In the genomic region with DNA sequence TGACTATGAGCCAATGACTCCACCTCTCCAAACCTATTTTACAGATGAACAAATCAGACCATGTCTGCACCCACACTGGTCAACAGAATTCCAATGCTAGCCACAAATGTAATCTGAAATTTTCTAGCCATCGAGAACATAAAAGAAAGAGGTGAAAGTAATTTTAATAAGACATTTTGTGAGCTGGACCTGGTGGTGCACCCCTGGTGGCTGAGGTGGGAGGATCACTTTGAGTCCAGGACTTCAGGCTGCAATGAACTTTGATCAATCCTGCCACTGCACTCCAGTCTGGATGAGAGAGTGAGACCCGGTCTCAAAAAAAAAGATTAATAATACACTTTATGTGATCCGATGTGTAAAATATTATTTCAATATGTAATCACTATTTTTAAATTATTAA, we compare ENCODE assay signal across 8 cellular contexts. TPM values are rescaled to one million over a fixed set of nuclear protein-coding genes. Genes with fewer than 3 reads are reported as not detected.
A peak's percentile ranks its signal among the peaks of the same experiment; 100 is the strongest.
DNase-seq lines count a peak whose midpoint lies in the region; ATAC-seq and TF ChIP-seq lines count a peak whose summit lies in the region.
"Had no signal": no experiment of that assay in that cellular context is flagged by ENCODE, and none has a peak within 500 bp of the region (broad histone marks: within the 10 kb centered on the region; RNA-seq: fewer than 3 reads in every experiment).

No MANE protein-coding gene starts in this region.

- H3K4me3 ChIP-seq in hepatocyte, result no peak overlapping the region
- H3K4me3 ChIP-seq: breast epithelium had no signal

- 54% methylated on average over 3 of the region's 3 CpGs for WGBS in hepatocyte (ENCODE audit: low lambda C conversion rate, missing lambda C conversion rate)

- no peak overlapping the region for H2AFZ ChIP-seq in hepatocyte

- no peak overlapping the region for H3K4me3 Mint-ChIP-seq in CD14-positive monocyte

- DNase-seq in CD14-positive monocyte (ENCODE audit: low spot score), result no peak
- DNase-seq in OCI-M1 (lab: John Stamatoyannopoulos, UW), result peak; percentile 7
- DNase-seq in hepatocyte (ENCODE audit: low spot score), result no peak
- DNase-seq in inferior parietal cortex (ENCODE audit: extremely low spot score), result no peak
- DNase-seq: NCI-H1105 treated with DMSO at 0.1 percent for 48 hours had no signal

- peaks cover 6% of the 10 kb centered on the region for H3K4me1 Mint-ChIP-seq in CD14-positive monocyte

- intact Hi-C loops in CD14-positive monocyte (cut with micrococcal nuclease), result loop anchor here (10.0 kb wide), 2 partner anchors 74 to 186 kb away; a partner anchor contains a TSS

- H3K27me3 Mint-ChIP-seq in CD14-positive monocyte (ENCODE audit: low read depth in 3 of 3), result peaks cover 4 to 6% (median 6%) of the 10 kb centered on the region in 3 donors

- ATAC-seq in HG03097 (IDR thresholded peaks at IDR 0.05; ENCODE audit: low FRiP score, unreplicated experiment) (no peak), HG02840 (IDR thresholded peaks at IDR 0.05; ENCODE audit: low FRiP score, unreplicated experiment) (no peak)

- H3K36me3 Mint-ChIP-seq in CD14-positive monocyte, result no peaks in the 10 kb centered on the region

- TF ChIP-seq CTCF in CD14-positive monocyte (IDR thresholded peaks at IDR 0.05), result peak; percentile 16
- peak; percentile 36 for TF ChIP-seq CTCF in hepatocyte (IDR thresholded peaks at IDR 0.05; ENCODE audit: poor library complexity)

- H3K4me2 ChIP-seq in hepatocyte, result no peak overlapping the region

- no peaks in the 10 kb centered on the region for H3K27me3 ChIP-seq in hepatocyte
- H3K27me3 ChIP-seq: breast epithelium had no signal

- H4K20me1 ChIP-seq in hepatocyte (ENCODE audit: insufficient read depth, poor library complexity, severe bottlenecking), result no peaks in the 10 kb centered on the region

- H3K79me2 ChIP-seq in hepatocyte, result no peaks in the 10 kb centered on the region

- no peak overlapping the region for H3K27ac Mint-ChIP-seq in CD14-positive monocyte

- H3K27ac ChIP-seq in hepatocyte, result no peak overlapping the region
- H3K27ac ChIP-seq: breast epithelium had no signal

- peaks cover 3% of the 10 kb centered on the region for H3K4me1 ChIP-seq in hepatocyte (ENCODE audit: insufficient read depth)
- H3K4me1 ChIP-seq: breast epithelium had no signal

- H3K9me3 Mint-ChIP-seq in CD14-positive monocyte, result peaks cover 2 to 17% (median 9%) of the 10 kb centered on the region in 7 donors

- H3K9me3 ChIP-seq in hepatocyte (ENCODE audit: low read depth), result peaks cover 4% of the 10 kb centered on the region
- H3K9me3 ChIP-seq: breast epithelium had no signal

- H3K36me3 ChIP-seq in hepatocyte (replicated peaks; ENCODE audit: insufficient read depth, low read depth), result no peaks in the 10 kb centered on the region
- H3K36me3 ChIP-seq: breast epithelium had no signal

- no peaks in the 10 kb centered on the region for H3K9me2 ChIP-seq in hepatocyte (replicated peaks; ENCODE audit: insufficient read depth)

RNA-seq across cellular contexts. Expression of a gene that starts 9.4 kb away (rescaled TPM):
- 10 to 100 TPM; 26.1 to 26.5 TPM for polyA plus RNA-seq in CD14-positive monocyte
- 48.0 and 49.3 TPM in 2 replicates for total RNA-seq in hepatocyte
- 43.2 and 46.5 TPM in 2 replicates for polyA plus RNA-seq in hepatocyte

RNA-seq across cellular contexts. Expression of a gene that starts 10.3 kb away (rescaled TPM):
- polyA plus RNA-seq in CD14-positive monocyte (not detected), hepatocyte (0.33 and 0.52 TPM in 2 replicates)
- 0.04 and 0.10 TPM in 2 replicates for total RNA-seq in hepatocyte
- total RNA-seq: breast epithelium had no signal

RNA-seq across cellular contexts. Expression of a gene that starts 27.8 kb away (rescaled TPM):
- polyA plus RNA-seq in CD14-positive monocyte (not detected), hepatocyte (5.6 and 6.1 TPM in 2 replicates)
- total RNA-seq in hepatocyte, result 3.4 and 3.5 TPM in 2 replicates

RNA-seq across cellular contexts. Expression of a gene that starts 43.2 kb away (rescaled TPM):
- polyA plus RNA-seq in CD14-positive monocyte (1 to 10 TPM; 3.4 to 7.6 TPM), hepatocyte (240 and 307 TPM in 2 replicates)
- 130 and 156 TPM in 2 replicates for total RNA-seq in hepatocyte
